ENCODE assay signal across 17 cellular contexts in genomic region chr11:19253817-19254216, GRCh38. TPM values are rescaled to one million over a fixed set of nuclear protein-coding genes. Genes with fewer than 3 reads are reported as not detected.
"Had no signal": no experiment of that assay in that cellular context is flagged by ENCODE, and none has a peak within 500 bp of the region (broad histone marks: within the 10 kb centered on the region; RNA-seq: fewer than 3 reads in every experiment).

No MANE protein-coding gene starts in this region.

- H3K36me3 Mint-ChIP-seq: stimulated activated effector memory CD8-positive, alpha-beta T cell treated with anti-CD3 and anti-CD28 coated beads, Interleukin-12 subunit alpha, Interleukin-12 subunit beta, amount 100 ng/mL, for 72 hours had no signal

- H3K36me3 ChIP-seq: thyroid gland had no signal

- H3K4me1 Mint-ChIP-seq: naive B cell; stimulated activated effector memory CD8-positive, alpha-beta T cell treated with anti-CD3 and anti-CD28 coated beads, Interleukin-12 subunit alpha, Interleukin-12 subunit beta, amount 100 ng/mL, for 72 hours had no signal

- H3K4me3 Mint-ChIP-seq: activated naive CD8-positive, alpha-beta T cell; dendritic cell treated with granulocyte-macrophage colony-stimulating factor and Interleukin-4, amounts not matched to agents 40 ng/mL and 50 ng/mL, for 4 days; stimulated activated effector memory CD8-positive, alpha-beta T cell treated with anti-CD3 and anti-CD28 coated beads, Interleukin-12 subunit alpha, Interleukin-12 subunit beta, amount 100 ng/mL, for 72 hours; T-helper 1 cell treated with Interleukin-12 subunit alpha and Interleukin-12 subunit beta and Interleukin-4 antibody, amounts not matched to agents 30 μg/mL and 1 μg/mL, for 36 hours had no signal

- H3K9me3 Mint-ChIP-seq: stimulated activated effector memory CD8-positive, alpha-beta T cell treated with anti-CD3 and anti-CD28 coated beads, Interleukin-12 subunit alpha, Interleukin-12 subunit beta, amount 100 ng/mL, for 72 hours had no signal

- H3K9me3 ChIP-seq: thyroid gland had no signal

- H3K27me3 ChIP-seq: thyroid gland had no signal

- H3K27ac Mint-ChIP-seq: activated naive CD8-positive, alpha-beta T cell; dendritic cell treated with granulocyte-macrophage colony-stimulating factor and Interleukin-4, amounts not matched to agents 40 ng/mL and 50 ng/mL, for 4 days; naive B cell; stimulated activated effector memory CD8-positive, alpha-beta T cell treated with anti-CD3 and anti-CD28 coated beads, Interleukin-12 subunit alpha, Interleukin-12 subunit beta, amount 100 ng/mL, for 72 hours; T-helper 1 cell treated with Interleukin-12 subunit alpha and Interleukin-12 subunit beta and Interleukin-4 antibody, amounts not matched to agents 30 μg/mL and 1 μg/mL, for 36 hours had no signal

- H3K4me3 ChIP-seq: lung, skin epidermis, thyroid gland had no signal

- DNase-seq: activated CD4-positive, alpha-beta T cell treated with anti-CD3 and anti-CD28 coated beads, Interleukin-2, amount 50 U/mL, for 4 hours; activated CD4-positive, CD25-positive, alpha-beta regulatory T cell treated with anti-CD3 and anti-CD28 coated beads, Interleukin-2, amount 50 U/mL, for 72 hours; activated effector memory CD4-positive, alpha-beta T cell treated with anti-CD3 and anti-CD28 coated beads, Interleukin-2, amount 50 U/mL, for 16 hours; activated T-cell treated with anti-CD3 and anti-CD28 coated beads, Interleukin-2, amount 50 U/mL, for 1 hour; anterior cingulate cortex; cerebellar nuclear complex; foreskin fibroblast; glutamatergic neuron; naive B cell; thyroid gland had no signal

RNA-seq across cellular contexts. Expression of gene E2F8, which starts 13.1 kb away (rescaled TPM):
- total RNA-seq: thyroid gland had no signal

RNA-seq across cellular contexts. Expression of gene CSRP3, which starts 52.0 kb away (rescaled TPM):
- total RNA-seq: left colon, thyroid gland had no signal
